Comparison of ENCODE assay signal across 8 cellular contexts in the genomic region with DNA sequence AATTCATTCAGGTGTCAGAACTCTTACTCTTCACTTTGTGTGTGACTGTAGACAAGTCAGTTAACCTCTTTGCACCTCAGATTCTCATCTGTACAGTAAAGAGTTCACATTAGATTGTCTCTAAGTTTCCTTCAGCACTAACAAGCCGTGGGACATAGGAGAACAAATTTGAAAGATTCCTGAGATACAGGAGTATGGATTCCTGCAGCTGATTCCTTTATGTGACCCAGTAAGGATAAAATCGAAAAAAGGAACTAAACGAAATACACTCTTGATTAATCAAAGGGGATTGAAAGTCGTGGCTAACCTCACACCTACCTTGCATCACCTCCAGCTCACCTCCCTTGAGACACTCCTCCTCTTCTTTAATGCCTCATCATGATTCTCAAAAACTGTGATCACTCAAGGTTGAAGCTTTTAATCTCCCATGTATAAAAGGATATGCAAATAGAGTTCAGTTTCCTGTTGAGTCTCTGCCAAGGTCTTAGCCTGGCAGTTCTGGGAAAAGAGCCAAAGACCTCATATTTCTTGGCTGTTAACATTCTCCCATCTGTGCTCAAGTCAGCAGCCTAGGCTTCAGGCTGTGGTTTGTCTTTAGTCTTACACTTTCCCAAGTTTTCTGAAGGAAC.
A peak's percentile ranks its signal among the peaks of the same experiment; 100 is the strongest.
DNase-seq lines count a peak whose midpoint lies in the region; ATAC-seq, FAIRE-seq and TF ChIP-seq lines count a peak whose summit lies in the region.

No MANE protein-coding gene starts in this region.

- no peak overlapping the region for H3K4me3 ChIP-seq in mucosa of descending colon

- peaks cover 77% of the 10 kb centered on the region for H3K4me1 Mint-ChIP-seq in chondrocyte (ENCODE audit: low read depth)

- no peaks in the 10 kb centered on the region for H3K9me3 Mint-ChIP-seq in chondrocyte (ENCODE audit: low read depth)

- ATAC-seq in mucosa of descending colon (peak; percentile 93), HG02840 (IDR thresholded peaks at IDR 0.05; ENCODE audit: low FRiP score, unreplicated experiment) (no peak), HG03135 (IDR thresholded peaks at IDR 0.05; ENCODE audit: unreplicated experiment) (no peak), HG03025 (IDR thresholded peaks at IDR 0.05; ENCODE audit: low FRiP score, unreplicated experiment) (no peak)

- H3K27ac Mint-ChIP-seq in chondrocyte (ENCODE audit: unreplicated experiment), result peak overlapping the region; percentile 78

- no peaks in the 10 kb centered on the region for H3K36me3 Mint-ChIP-seq in chondrocyte (ENCODE audit: low read depth)

- no peak for DNase-seq in GM18507 (ENCODE audit: extremely low spot score, insufficient read length, low read depth)
- peak; percentile 92 for DNase-seq in NCI-H226
- no peak for DNase-seq in chondrocyte (ENCODE audit: low spot score)
- peak in 1 of 3 donors; percentile 79 for DNase-seq in mucosa of descending colon
- no peak for DNase-seq in activated CD4-positive, CD25-positive, alpha-beta regulatory T cell (lab: John Stamatoyannopoulos, UW)

- TF ChIP-seq CTCF in chondrocyte (IDR thresholded peaks at IDR 0.05) (no peak), mucosa of descending colon (IDR thresholded peaks at IDR 0.05) (no peak)

- H3K27me3 Mint-ChIP-seq in chondrocyte (ENCODE audit: low read depth), result no peaks in the 10 kb centered on the region

- H3K36me3 ChIP-seq in mucosa of descending colon (ENCODE audit: low read depth), result no peaks in the 10 kb centered on the region

- peak; percentile 80 for FAIRE-seq in GM18507 (lab: Jason Lieb, UNC)

- H3K4me3 Mint-ChIP-seq in chondrocyte (ENCODE audit: unreplicated experiment), result peak overlapping the region; percentile 6

- H3K9me3 ChIP-seq in mucosa of descending colon, result no peaks in the 10 kb centered on the region

- intact Hi-C loops in mucosa of descending colon (cut with DNase I, micrococcal nuclease), result no loop called here

- H3K4me1 ChIP-seq in mucosa of descending colon (ENCODE audit: low read depth), result peaks cover 6% of the 10 kb centered on the region
